Comparison of ENCODE assay signal across 18 cellular contexts in the genomic region with DNA sequence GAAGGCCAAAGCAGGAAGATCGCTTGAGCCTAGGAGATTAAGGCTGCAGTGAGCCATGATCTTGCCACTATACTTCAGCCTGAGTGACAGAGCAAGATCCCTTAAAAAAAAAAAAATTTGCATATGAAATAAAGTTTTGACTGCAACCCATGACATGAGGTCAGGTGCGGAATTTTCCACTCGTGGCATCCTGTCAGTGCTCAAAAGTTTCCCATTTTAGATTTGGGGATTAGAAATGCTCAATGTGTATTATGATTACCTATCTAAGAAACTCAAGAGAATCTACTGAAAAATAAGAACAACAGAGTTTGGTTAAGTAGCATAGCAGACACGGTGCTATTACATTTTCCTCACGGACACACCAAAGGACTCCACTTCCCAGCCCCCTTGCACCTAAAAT. TPM values are rescaled to one million over a fixed set of nuclear protein-coding genes. Genes with fewer than 3 reads are reported as not detected.
DNase-seq lines count a peak whose midpoint lies in the region; ATAC-seq, FAIRE-seq and TF ChIP-seq lines count a peak whose summit lies in the region.
"Had no signal": no experiment of that assay in that cellular context is flagged by ENCODE, and none has a peak within 500 bp of the region (broad histone marks: within the 10 kb centered on the region; RNA-seq: fewer than 3 reads in every experiment).

No MANE protein-coding gene starts in this region.

- POLR2A ChIA-PET in GM12878 (lab: Charles Lee) = interaction anchor here (0.6 to 3.9 kb wide), 4 partner anchors 9 to 16 kb away, joined by 3 to 36 read pairs (median 3); partner anchors contain the start of gene SLC23A2

- H3K36me3 ChIP-seq in GM06990 (ENCODE audit: control insufficient read depth, insufficient read depth, low read length) (no peaks in the 10 kb centered on the region), Karpas-422 (ENCODE audit: insufficient read depth, low read length) (no peaks in the 10 kb centered on the region; the same call in 1 of the 2 replicates), GM12878 (ENCODE audit: control insufficient read depth in 2 of 2, insufficient read depth in 2 of 2, low read length in 1 of 2) (no peaks in the 10 kb centered on the region)
- H3K36me3 ChIP-seq: cardiac muscle cell had no signal

- TF ChIP-seq CTCF in GM06990 (IDR thresholded peaks at IDR 0.05; ENCODE audit: insufficient read depth, low read length, poor library complexity, severe bottlenecking) = no peak
- no peak for TF ChIP-seq CTCF in GM12878 (IDR thresholded peaks at IDR 0.05 in 2 of 3, conservative IDR thresholded peaks at IDR 0.05 in 1 of 3; ENCODE audit: control insufficient read depth in 2 of 3, extremely low read depth in 1 of 3, insufficient read depth in 1 of 3, low read depth in 3 of 3, low read length in 3 of 3)

- peak overlapping the region; percentile 51 for H3K9ac ChIP-seq in Karpas-422 (ENCODE audit: low read length)
- H3K9ac ChIP-seq in GM12878 (ENCODE audit: control insufficient read depth, insufficient read depth, low read length) = no peak overlapping the region

- H3K9me2 ChIP-seq in Karpas-422 (replicated peaks; ENCODE audit: insufficient read depth, low read length) = no peaks in the 10 kb centered on the region

- DNase-seq in GM06990 (ENCODE audit: extremely low read depth, insufficient read length) (peak; percentile 40), Karpas-422 (peak; percentile 95), GM12878 (ENCODE audit: low read depth, low spot score) (peak; percentile 19), immature natural killer cell (no peak), erythroblast (lab: John Stamatoyannopoulos, UW) (no peak), OCI-M2 (lab: John Stamatoyannopoulos, UW; ENCODE audit: unreplicated experiment) (no peak)
- DNase-seq: activated gamma-delta T cell; effector memory CD4-positive, alpha-beta T cell; H7; natural killer cell; NCI-H146; NCI-H446 treated with DMSO at 0.1 percent for 48 hours; PC-9; SW 1271 had no signal

- peaks cover 22 to 42% of the 10 kb centered on the region in 2 donors for H3K4me1 Mint-ChIP-seq in immature natural killer cell

- 4% methylated on average over 5 of the region's 5 CpGs for WGBS in GM12878 (ENCODE audit: insufficient coverage, insufficient replicate concordance, low lambda C conversion rate, missing lambda C conversion rate)

- SMC1A ChIA-PET in GM12878 (lab: Charles Lee; ENCODE audit: uncharacterized antibody, unreplicated experiment) = interaction anchor here (0.7 to 6.6 kb wide), 5 partner anchors 8 to 90 kb away, joined by 3 to 53 read pairs (median 5); no protein-coding TSS in a partner anchor

- no peak for FAIRE-seq in GM12878 (lab: Jason Lieb, UNC)

- H3K9me3 Mint-ChIP-seq in immature natural killer cell = no peaks in the 10 kb centered on the region
- H3K9me3 Mint-ChIP-seq: CD14-positive monocyte, natural killer cell had no signal

- H2AFZ ChIP-seq in Karpas-422 (ENCODE audit: low read length) (no peak overlapping the region), GM12878 (ENCODE audit: control insufficient read depth, low read depth, low read length) (no peak overlapping the region)
- H2AFZ ChIP-seq: PC-9 had no signal

- H3K9me3 ChIP-seq in Karpas-422 (ENCODE audit: low read length) (no peaks in the 10 kb centered on the region), GM12878 (replicated peaks; ENCODE audit: control insufficient read depth, insufficient read depth, low read length) (no peaks in the 10 kb centered on the region)
- H3K9me3 ChIP-seq: tibial nerve had no signal

- CTCF ChIA-PET in GM12878 (lab: Yijun Ruan, JAX) = interaction anchor here (0.6 to 1.0 kb wide), 3 partner anchors 34 to 111 kb away, joined by 3 to 4 read pairs (median 3); no protein-coding TSS in a partner anchor

- H3K79me2 ChIP-seq in Karpas-422 (ENCODE audit: low read length) (peaks cover 76% of the 10 kb centered on the region), GM12878 (ENCODE audit: control insufficient read depth, insufficient read depth, low read length) (no peaks in the 10 kb centered on the region)

- no peaks in the 10 kb centered on the region for H4K20me1 ChIP-seq in Karpas-422 (ENCODE audit: insufficient read depth, low read depth, low read length)
- no peaks in the 10 kb centered on the region for H4K20me1 ChIP-seq in GM12878 (ENCODE audit: control insufficient read depth, insufficient read depth)

- H3K4me3 Mint-ChIP-seq in immature natural killer cell = no peak overlapping the region
- H3K4me3 Mint-ChIP-seq: CD14-positive monocyte, natural killer cell had no signal

- peaks cover 0 to 3% (median 0%) of the 10 kb centered on the region in 3 donors for H3K27me3 Mint-ChIP-seq in immature natural killer cell (ENCODE audit: low read depth in 3 of 3)

- TF ChIP-seq EP300 in GM12878 (IDR thresholded peaks at IDR 0.05; ENCODE audit: borderline replicate concordance in 1 of 2, control insufficient read depth in 1 of 2, low read depth in 2 of 2, low read length in 2 of 2) = peak in 1 of 2 experiments; percentile 78; a peak in 2 of 4 replicates

- H3K4me2 ChIP-seq in Karpas-422 (ENCODE audit: low read depth, low read length, poor library complexity, severe bottlenecking) = peak overlapping the region; percentile 71
- peak overlapping the region; percentile 57 for H3K4me2 ChIP-seq in GM12878 (ENCODE audit: control insufficient read depth, insufficient read depth)
- H3K4me2 ChIP-seq: PC-9 had no signal

- H3K27ac ChIP-seq in Karpas-422 (ENCODE audit: low read length) (peak overlapping the region; percentile 96), GM12878 (ENCODE audit: control insufficient read depth, insufficient read depth) (no peak overlapping the region)
- H3K27ac ChIP-seq: cardiac muscle cell, PC-9 had no signal

- H3K36me3 Mint-ChIP-seq in immature natural killer cell = peaks cover 0 to 6% (median 0%) of the 10 kb centered on the region in 3 donors
- H3K36me3 Mint-ChIP-seq: natural killer cell had no signal

- no peak for TF ChIP-seq RAD21 in GM12878 (IDR thresholded peaks at IDR 0.05; ENCODE audit: insufficient read depth, low read depth, low read length)

- ATAC-seq in GM19035 (IDR thresholded peaks at IDR 0.05; ENCODE audit: unreplicated experiment) (peak; percentile 68), GM12878 (peak; percentile 52)
- ATAC-seq: natural killer cell had no signal

- H3K27me3 ChIP-seq in GM06990 (replicated peaks; ENCODE audit: control insufficient read depth, insufficient read depth, low read length) = no peaks in the 10 kb centered on the region
- no peaks in the 10 kb centered on the region for H3K27me3 ChIP-seq in Karpas-422 (ENCODE audit: low read length)
- H3K27me3 ChIP-seq in GM12878 (replicated peaks in 1 of 2; ENCODE audit: control insufficient read depth in 2 of 2, insufficient read depth in 2 of 2, low read length in 1 of 2) = no peaks in the 10 kb centered on the region
- H3K27me3 ChIP-seq: cardiac muscle cell, tibial nerve had no signal

- no peak for TF ChIP-seq POLR2A in GM12878 (IDR thresholded peaks at IDR 0.05; ENCODE audit: low read depth, low read length)
- TF ChIP-seq POLR2A in erythroblast (IDR thresholded peaks at IDR 0.05; ENCODE audit: low read length) = no peak

- no peak overlapping the region for H3K4me3 ChIP-seq in GM06990 (replicated peaks; ENCODE audit: low read depth, low read length)
- peak overlapping the region; percentile 44 for H3K4me3 ChIP-seq in Karpas-422 (ENCODE audit: low read length)
- no peak overlapping the region for H3K4me3 ChIP-seq in GM12878
- H3K4me3 ChIP-seq: cardiac muscle cell, PC-9, tibial nerve had no signal

- intact Hi-C loops in GM12878 (cut with micrococcal nuclease; ENCODE audit: unreplicated experiment) = loop anchor here (5.0 kb wide), 1 partner anchor 88 kb away; no protein-coding TSS in a partner anchor

- peak overlapping the region in 3 of 6 donors; percentile 11 to 42 (median 27) for H3K27ac Mint-ChIP-seq in immature natural killer cell
- H3K27ac Mint-ChIP-seq: natural killer cell had no signal

- in situ Hi-C loops in GM12878 (cut with MboI) = no loop called here

- BruUV-seq in GM12878 (replicated peaks; lab: Mats Ljungman, UMichigan) = no TSS peak

- RAD21 ChIA-PET in GM12878 (lab: Charles Lee; ENCODE audit: unreplicated experiment) = interaction anchor here (0.7 to 1.4 kb wide), 7 partner anchors 9 to 98 kb away, joined by 3 to 5 read pairs (median 3); no protein-coding TSS in a partner anchor

- H3K4me1 ChIP-seq in Karpas-422 (ENCODE audit: low read length) (peaks cover 100% of the 10 kb centered on the region), GM12878 (ENCODE audit: control insufficient read depth, insufficient read depth, low read length) (peaks cover 30% of the 10 kb centered on the region)

TF ChIP-seq in GM12878, 131 proteins besides CTCF, POLR2A, EP300 and RAD21 (continues in another document):
- TF ChIP-seq RAD51 (IDR thresholded peaks at IDR 0.05) (peak; percentile 82), SIX5 (IDR thresholded peaks at IDR 0.05; ENCODE audit: low read depth, low read length, severe bottlenecking) (no peak)

RNA-seq across cellular contexts. Expression of gene SLC23A2, which starts 11.7 kb away (rescaled TPM):
- total RNA-seq in Karpas-422 (2014; rRNA removed; shearing (Covaris generic); ENCODE audit: low replicate concordance) = 34.5 and 49.2 TPM in 2 replicates
- 293 and 316 TPM in 2 replicates for total RNA-seq in GM12878 (2013; cell fraction: nucleolus; rRNA removed)
- total RNA-seq in GM12878 (2014; rRNA removed) (42.6 and 44.8 TPM in 2 replicates), GM12878 (2014; rRNA removed; fragmentation: Illumina TruSeq; extraction: Trizol) (28.3 and 29.4 TPM in 2 replicates), GM12878 (2021) (51.7 and 56.1 TPM in 2 replicates)
- polyA plus RNA-seq in GM12878 (2011; ENCODE audit: low read depth) = 11.1 TPM
- polyA plus RNA-seq in GM12878 (2011; rRNA removed) (28.5 and 38.9 TPM in 2 replicates), GM12878 (2014; fragmentation: Illumina TruSeq; extraction: Trizol) (46.2 and 46.3 TPM in 2 replicates), GM12878 (2014; fragmentation: Nextera tagmentation; extraction: Ambion mirVana) (1 to 10 TPM; 4.4 to 5.9 TPM), GM12878 (2014; rRNA removed) (39.3 and 44.0 TPM in 2 replicates), GM12878 (2016; fragmentation: Nextera tagmentation; extraction: Ambion mirVana) (10 to 100 TPM; 29.3 to 32.2 TPM), immature natural killer cell (1 to 10 TPM; 5.0 to 9.3 (median 5.1) TPM)
- polyA plus RNA-seq in GM12878 (2011; cell fraction: cytosol; rRNA removed) = 31.9 and 39.7 TPM in 2 replicates
- 84.7 and 104 TPM in 2 replicates for polyA plus RNA-seq in GM12878 (2011; cell fraction: nucleus; rRNA removed)
- 12.0 and 13.0 TPM in 2 replicates for polyA plus RNA-seq in GM12878 (2012)
- polyA minus RNA-seq in GM12878 (2011; rRNA and poly(A)+ RNA removed) = 58.9 and 61.7 TPM in 2 replicates
- polyA minus RNA-seq in GM12878 (2011; cell fraction: cytosol; rRNA and poly(A)+ RNA removed) = 13.8 and 14.7 TPM in 2 replicates
- 42.1 and 54.6 TPM in 2 replicates for polyA minus RNA-seq in GM12878 (2011; cell fraction: nucleus; rRNA and poly(A)+ RNA removed)

Comparison
In these comparisons a context has a peak if more than half of its experiments do, and no peak if none do; other contexts are left out.
1. DNase-seq: peak in GM06990 (single experiment), Karpas-422 (single experiment) and GM12878 (single experiment); none in immature natural killer cell (0 of 3), erythroblast (0 of 2) and OCI-M2 (single experiment).